8 cellular contexts compared by ENCODE assay signal in genomic region chr3:100896994-100897393, GRCh38.
"Had no signal": no experiment of that assay in that cellular context is flagged by ENCODE, and none has a peak within 500 bp of the region (broad histone marks: within the 10 kb centered on the region; RNA-seq: fewer than 3 reads in every experiment).

No MANE protein-coding gene starts in this region.

- FAIRE-seq: H1, H54, HTR-8/SVneo had no signal

- H2AFZ ChIP-seq: GM23338 had no signal

- DNase-seq: H9, HCEC 1CT, KBM-7 had no signal

- ATAC-seq: GM23338 had no signal

- H3K9ac ChIP-seq: KMS-11 had no signal

- H3K4me2 ChIP-seq: GM23338, KMS-11 had no signal

- H3K4me3 ChIP-seq: GM23338 had no signal

- H3K27ac ChIP-seq: KMS-11 had no signal
